10 cellular contexts compared by ENCODE assay signal in the genomic region with DNA sequence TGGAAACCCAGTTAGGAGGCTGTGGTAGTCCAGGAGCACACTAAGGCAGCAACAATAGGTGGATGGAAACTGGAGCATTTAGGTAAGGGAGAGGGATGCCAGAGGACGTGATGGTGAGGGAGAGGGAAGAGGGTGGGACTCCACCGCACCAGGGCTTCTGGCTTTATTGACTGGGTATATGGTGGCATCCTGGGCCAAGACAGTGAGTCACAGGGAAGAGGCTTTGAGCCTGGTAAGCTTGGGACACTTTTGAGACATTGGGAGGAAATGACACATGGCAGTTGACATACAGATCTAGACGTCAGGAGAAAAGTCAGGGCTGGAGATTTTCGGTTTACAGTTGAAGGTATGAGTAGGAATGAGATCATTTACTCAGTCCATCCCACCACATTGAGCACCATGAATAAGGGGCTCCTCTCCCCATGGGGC. TPM values are rescaled to one million over a fixed set of nuclear protein-coding genes. Genes with fewer than 3 reads are reported as not detected.
A peak's percentile ranks its signal among the peaks of the same experiment; 100 is the strongest.
DNase-seq lines count a peak whose midpoint lies in the region; ATAC-seq and TF ChIP-seq lines count a peak whose summit lies in the region.
"Had no signal": no experiment of that assay in that cellular context is flagged by ENCODE, and none has a peak within 500 bp of the region (broad histone marks: within the 10 kb centered on the region; RNA-seq: fewer than 3 reads in every experiment).

No MANE protein-coding gene starts in this region.

- peaks cover 81% of the 10 kb centered on the region for H3K4me1 Mint-ChIP-seq in activated naive CD8-positive, alpha-beta T cell treated with anti-CD3 and anti-CD28 coated beads for 36 hours

- H3K9me3 ChIP-seq in mesodermal cell (ENCODE audit: control insufficient read depth, low read length) = no peaks in the 10 kb centered on the region

- POLR2A ChIA-PET in BJ (lab: Charles Lee) = interaction anchor here (0.5 kb wide), 2 partner anchors 15 to 178 kb away, joined by 4 to 5 read pairs; a partner anchor contains a TSS

- peak overlapping the region; percentile 91 for H3K27ac Mint-ChIP-seq in activated naive CD8-positive, alpha-beta T cell treated with anti-CD3 and anti-CD28 coated beads for 36 hours

- H3K36me3 ChIP-seq in BJ (ENCODE audit: control insufficient read depth, insufficient read depth, low read length) (no peaks in the 10 kb centered on the region), mesodermal cell (ENCODE audit: control insufficient read depth, insufficient read depth, low read length) (no peaks in the 10 kb centered on the region)

- H3K4me3 ChIP-seq in BJ (ENCODE audit: low read depth, low read length) (no peak overlapping the region), mesodermal cell (ENCODE audit: extremely low read depth, insufficient read depth, low read length, poor library complexity, severe bottlenecking) (no peak overlapping the region)
- H3K4me3 ChIP-seq: K562 had no signal

- CTCF ChIA-PET in BJ (lab: Yijun Ruan, JAX) = interaction anchor here (0.6 to 3.7 kb wide), 5 partner anchors 9 to 105 kb away, joined by 3 to 22 read pairs (median 6); a partner anchor contains a TSS

- no peaks in the 10 kb centered on the region for H3K9me3 Mint-ChIP-seq in activated naive CD8-positive, alpha-beta T cell treated with anti-CD3 and anti-CD28 coated beads for 36 hours
- H3K9me3 Mint-ChIP-seq: brain had no signal

- 72 to 80% methylated on average over 2 of the region's 4 CpGs for WGBS in mesodermal cell (ENCODE audit: insufficient coverage in 2 of 2), 2 experiments

- H3K27me3 Mint-ChIP-seq in activated naive CD8-positive, alpha-beta T cell treated with anti-CD3 and anti-CD28 coated beads for 36 hours = no peaks in the 10 kb centered on the region

- H3K4me1 ChIP-seq in mesodermal cell (ENCODE audit: control insufficient read depth, insufficient read depth, low read length, poor library complexity, severe bottlenecking) = peaks cover 41% of the 10 kb centered on the region

- peaks cover 5% of the 10 kb centered on the region for H3K36me3 Mint-ChIP-seq in activated naive CD8-positive, alpha-beta T cell treated with anti-CD3 and anti-CD28 coated beads for 36 hours
- H3K36me3 Mint-ChIP-seq: brain had no signal

- TF ChIP-seq CTCF in BJ (IDR thresholded peaks at IDR 0.05; ENCODE audit: insufficient read depth, low read depth, low read length) = no peak

- no peaks in the 10 kb centered on the region for H3K27me3 ChIP-seq in BJ (ENCODE audit: control insufficient read depth, insufficient read depth, low read length)

- peak overlapping the region; percentile 57 for H3K4me3 Mint-ChIP-seq in activated naive CD8-positive, alpha-beta T cell treated with anti-CD3 and anti-CD28 coated beads for 36 hours

- H3K27ac ChIP-seq in mesodermal cell (ENCODE audit: low read depth, low read length, severe bottlenecking) = peak overlapping the region; percentile 93

- DNase-seq in BJ (ENCODE audit: low read depth) (peak; percentile 68), M059J (ENCODE audit: low read depth) (peak; percentile 100), NCI-H345 treated with DMSO at 0.1 percent for 48 hours (lab: John Stamatoyannopoulos, UW; ENCODE audit: unreplicated experiment) (no peak), ureter (ENCODE audit: low spot score) (no peak), NCI-H1092 treated with DMSO at 0.1 percent for 48 hours (lab: John Stamatoyannopoulos, UW) (no peak)
- DNase-seq in activated naive CD8-positive, alpha-beta T cell treated with anti-CD3 and anti-CD28 coated beads for 36 hours = peak; percentile 58

- ATAC-seq in HG02981 (IDR thresholded peaks at IDR 0.05; ENCODE audit: unreplicated experiment) = no peak
- ATAC-seq: K562 had no signal

RNA-seq across cellular contexts. Expression of a gene that starts 14.9 kb away (rescaled TPM):
- polyA plus RNA-seq in BJ (2011; rRNA removed) = 63.0 and 99.2 TPM in 2 replicates
- 46.0 and 54.4 TPM in 2 replicates for polyA minus RNA-seq in BJ (2011; rRNA and poly(A)+ RNA removed)
- total RNA-seq in M059J (2014; rRNA removed; shearing (Covaris generic)) = 171 and 207 TPM in 2 replicates
- total RNA-seq in activated naive CD8-positive, alpha-beta T cell treated with anti-CD3 and anti-CD28 coated beads for 36 hours = 1 to 10 TPM; 8.4 to 9.9 TPM
- 17.1 TPM for polyA plus RNA-seq in mesodermal cell (2013, experiment 1 of 2)
- polyA plus RNA-seq in mesodermal cell (2013, experiment 2 of 2) = 19.3 TPM
- total RNA-seq in ureter = 22.8 TPM

Comparison
In these comparisons a context has a peak if more than half of its experiments do, and no peak if none do; other contexts are left out.
1. DNase-seq: peak in BJ (single experiment), M059J (single experiment) and activated naive CD8-positive, alpha-beta T cell treated with anti-CD3 and anti-CD28 coated beads for 36 hours (single experiment); none in NCI-H345 treated with DMSO at 0.1 percent for 48 hours (single experiment), ureter (single experiment) and NCI-H1092 treated with DMSO at 0.1 percent for 48 hours (single experiment).